Comparison of ENCODE assay signal across 8 cellular contexts in the genomic region with DNA sequence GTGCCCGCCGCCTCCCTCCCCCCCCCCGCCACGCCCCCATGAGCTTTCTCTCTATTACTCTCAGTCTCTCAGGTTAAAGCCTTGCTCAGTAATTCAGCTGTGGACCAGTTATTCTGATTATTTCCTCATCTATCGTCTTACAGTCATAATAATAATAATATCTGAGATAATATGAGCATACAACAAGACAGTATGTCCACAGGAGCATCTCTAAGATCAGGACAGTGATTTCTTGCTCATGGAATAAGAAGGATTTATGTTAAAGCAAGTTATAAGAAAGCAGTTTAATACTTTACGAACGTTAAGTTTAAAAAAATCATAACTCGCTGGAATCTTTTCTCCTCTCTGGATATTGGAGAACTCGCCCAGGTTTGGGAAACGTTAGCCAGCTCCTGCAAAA. TPM values are rescaled to one million over a fixed set of nuclear protein-coding genes. Genes with fewer than 3 reads are reported as not detected.
DNase-seq lines count a peak whose midpoint lies in the region; ATAC-seq and TF ChIP-seq lines count a peak whose summit lies in the region.

No MANE protein-coding gene starts in this region.

- ATAC-seq in activated CD4-positive, alpha-beta T cell treated with anti-CD3 and anti-CD28 coated beads for 36 hours = no peak
- ATAC-seq in right lobe of liver = peak in 2 of 4 donors; percentile 4 to 21
- no peak for ATAC-seq in activated CD4-positive, CD25-positive, alpha-beta regulatory T cell treated with anti-CD3 and anti-CD28 coated beads, Interleukin-2, amount 50 U/mL, for 24 hours
- ATAC-seq in GM19463 (IDR thresholded peaks at IDR 0.05; ENCODE audit: unreplicated experiment) = no peak
- ATAC-seq in GM18502 (IDR thresholded peaks at IDR 0.05; ENCODE audit: poor library complexity, unreplicated experiment) = no peak

- intact Hi-C loops in activated CD4-positive, alpha-beta T cell treated with anti-CD3 and anti-CD28 coated beads for 36 hours (cut with DNase I, micrococcal nuclease) = no loop called here
- intact Hi-C loops in right lobe of liver (cut with DNase I) = no loop called here
- intact Hi-C loops in testis (cut with DNase I; ENCODE audit: low total_unique reads) = no loop called here

- H3K9me3 ChIP-seq in right lobe of liver (no peaks in the 10 kb centered on the region), testis (no peaks in the 10 kb centered on the region)

- CTCF ChIA-PET in activated CD4-positive, alpha-beta T cell treated with anti-CD3 and anti-CD28 coated beads for 36 hours (lab: Charles Lee) = interaction anchor here (0.6 kb wide), 1 partner anchor 355 kb away, joined by 3 read pairs; no protein-coding TSS in a partner anchor

- H3K4me3 ChIP-seq in brain microvascular endothelial cell (ENCODE audit: low read depth, low read length) (peak overlapping the region; percentile 57), right lobe of liver (peak overlapping the region; percentile 39 to 58 (median 41)), testis (peak overlapping the region; percentile 42 to 59)

- H3K36me3 ChIP-seq in brain microvascular endothelial cell (replicated peaks) = no peaks in the 10 kb centered on the region
- no peaks in the 10 kb centered on the region for H3K36me3 ChIP-seq in right lobe of liver
- H3K36me3 ChIP-seq in testis (ENCODE audit: low read depth, missing control alignments) = no peaks in the 10 kb centered on the region

- H3K27ac ChIP-seq in brain microvascular endothelial cell = peak overlapping the region; percentile 90
- H3K27ac ChIP-seq in right lobe of liver = peak overlapping the region; percentile 71 to 89 (median 81)
- peak overlapping the region; percentile 78 to 80 for H3K27ac ChIP-seq in testis

- no peaks in the 10 kb centered on the region for H3K36me3 Mint-ChIP-seq in activated CD4-positive, alpha-beta T cell treated with anti-CD3 and anti-CD28 coated beads for 36 hours (ENCODE audit: low read depth)

- H3K4me1 ChIP-seq in right lobe of liver = peaks cover 0 to 40% (median 14%) of the 10 kb centered on the region in 4 donors
- peaks cover 46% of the 10 kb centered on the region for H3K4me1 ChIP-seq in testis

- H3K9me3 Mint-ChIP-seq in activated CD4-positive, alpha-beta T cell treated with anti-CD3 and anti-CD28 coated beads for 36 hours (ENCODE audit: low read depth) = no peaks in the 10 kb centered on the region

- H3K4me1 Mint-ChIP-seq in activated CD4-positive, alpha-beta T cell treated with anti-CD3 and anti-CD28 coated beads for 36 hours = peaks cover 27% of the 10 kb centered on the region

- peak overlapping the region; percentile 69 for H3K4me3 Mint-ChIP-seq in activated CD4-positive, alpha-beta T cell treated with anti-CD3 and anti-CD28 coated beads for 36 hours

- no peak for DNase-seq in activated CD4-positive, alpha-beta T cell treated with anti-CD3 and anti-CD28 coated beads for 36 hours
- no peak for DNase-seq in activated CD4-positive, alpha-beta T cell treated with anti-CD3 and anti-CD28 coated beads for 48 hours
- no peak for DNase-seq in brain microvascular endothelial cell
- DNase-seq in right lobe of liver = no peak
- DNase-seq in testis = no peak

- peaks cover 10% of the 10 kb centered on the region for H3K27me3 Mint-ChIP-seq in activated CD4-positive, alpha-beta T cell treated with anti-CD3 and anti-CD28 coated beads for 36 hours

- no peak for TF ChIP-seq CTCF in brain microvascular endothelial cell (IDR thresholded peaks at IDR 0.05; ENCODE audit: low read depth, low read length, missing control alignments)
- no peak for TF ChIP-seq CTCF in right lobe of liver (IDR thresholded peaks at IDR 0.05)
- no peak for TF ChIP-seq CTCF in testis (IDR thresholded peaks at IDR 0.05)

- in situ Hi-C loops in brain microvascular endothelial cell (cut with HindIII; ENCODE audit: low pct_ligation_motif_present, low sequenced_read_pairs) = no loop called here

- H3K27me3 ChIP-seq in brain microvascular endothelial cell (replicated peaks) (no peaks in the 10 kb centered on the region), right lobe of liver (no peaks in the 10 kb centered on the region), testis (no peaks in the 10 kb centered on the region)

- under 1% methylated on average over 8 of the region's 10 CpGs for WGBS in right lobe of liver (ENCODE audit: insufficient coverage, low coverage, low lambda C conversion rate, missing lambda C conversion rate)
- WGBS in testis, 2 donors = 2 to 3% methylated on average over 10 of the region's 10 CpGs

- no peak for TF ChIP-seq POLR2A in right lobe of liver (IDR thresholded peaks at IDR 0.05)
- no peak for TF ChIP-seq POLR2A in testis (IDR thresholded peaks at IDR 0.05)

- POLR2A ChIA-PET in activated CD4-positive, alpha-beta T cell treated with anti-CD3 and anti-CD28 coated beads for 36 hours (lab: Charles Lee) = no interaction called here

- H3K27ac Mint-ChIP-seq in activated CD4-positive, alpha-beta T cell treated with anti-CD3 and anti-CD28 coated beads for 36 hours = no peak overlapping the region

RNA-seq across cellular contexts. Expression of gene LMCD1, which starts 0.7 kb away (rescaled TPM):
- total RNA-seq in activated CD4-positive, alpha-beta T cell treated with anti-CD3 and anti-CD28 coated beads for 36 hours = 1 to 10 TPM; 3.1 to 4.9 TPM
- total RNA-seq in right lobe of liver = 10 to 100 TPM in 3 of 6 experiments, 1 to 10 TPM in 3; 3.0 to 24.0 (median 8.4) TPM
- total RNA-seq in testis = 100 to 1,000 TPM in 1 of 2 donors, 10 to 100 TPM in 1; 47.9 to 103 TPM
- polyA plus RNA-seq in testis (ENCODE audit: insufficient read depth, low read depth, low replicate concordance) = 53.3 TPM
